Comparison of ENCODE assay signal across 16 cellular contexts in genomic region chr1:29283804-29284195, GRCh38. TPM values are rescaled to one million over a fixed set of nuclear protein-coding genes. Genes with fewer than 3 reads are reported as not detected.
DNase-seq lines count a peak whose midpoint lies in the region; ATAC-seq and TF ChIP-seq lines count a peak whose summit lies in the region.
"Had no signal": no experiment of that assay in that cellular context is flagged by ENCODE, and none has a peak within 500 bp of the region (broad histone marks: within the 10 kb centered on the region; RNA-seq: fewer than 3 reads in every experiment).

No MANE protein-coding gene starts in this region.

- H3K9me3 ChIP-seq in HUES64 (ENCODE audit: insufficient read depth, low read depth, low read length), result no peaks in the 10 kb centered on the region
- H3K9me3 ChIP-seq: left ventricle myocardium inferior, SJCRH30, tibial nerve had no signal

- no peak for TF ChIP-seq CTCF in CD14-positive monocyte (IDR thresholded peaks at IDR 0.05)

- no peaks in the 10 kb centered on the region for H3K36me3 ChIP-seq in HUES64 (ENCODE audit: insufficient read depth, low read length)
- H3K36me3 ChIP-seq: left ventricle myocardium inferior, SJCRH30 had no signal

- peaks cover 0 to 4% (median 2%) of the 10 kb centered on the region in 3 donors for H3K27me3 Mint-ChIP-seq in CD14-positive monocyte (ENCODE audit: low read depth in 3 of 3)
- peaks cover 22% of the 10 kb centered on the region for H3K27me3 Mint-ChIP-seq in central memory CD8-positive, alpha-beta T cell
- H3K27me3 Mint-ChIP-seq in naive thymus-derived CD8-positive, alpha-beta T cell, result peaks cover 0 to 11% (median 3%) of the 10 kb centered on the region in 5 donors
- H3K27me3 Mint-ChIP-seq: activated CD4-positive, alpha-beta memory T cell treated with anti-CD3 and anti-CD28 coated beads for 36 hours had no signal

- DNase-seq in CD14-positive monocyte (ENCODE audit: low spot score) (no peak), NCI-H2196 treated with DMSO at 0.1 percent for 48 hours (lab: John Stamatoyannopoulos, UW; ENCODE audit: unreplicated experiment) (no peak), NCI-H1694 treated with DMSO at 0.1 percent for 48 hours (lab: John Stamatoyannopoulos, UW) (no peak)
- no peak for DNase-seq in central memory CD8-positive, alpha-beta T cell (ENCODE audit: low spot score in 2 of 2)
- peak in 1 of 10 donors; percentile 16 for DNase-seq in naive thymus-derived CD8-positive, alpha-beta T cell
- DNase-seq in stimulated activated naive CD4-positive, alpha-beta T cell (lab: John Stamatoyannopoulos, UW), result no peak
- DNase-seq: AML-193, left ventricle myocardium inferior, NCI-H1105 treated with DMSO at 0.1 percent for 48 hours, NCI-H2171 treated with DMSO at 0.1 percent for 48 hours had no signal

- H3K27me3 ChIP-seq in HUES64 (ENCODE audit: insufficient read depth, low read length), result no peaks in the 10 kb centered on the region
- H3K27me3 ChIP-seq: SJCRH30, tibial nerve had no signal

- WGBS in HUES64, result 63% methylated on average over 10 of the region's 10 CpGs

- H3K9me3 Mint-ChIP-seq in CD14-positive monocyte, result peaks cover 0 to 2% (median 0%) of the 10 kb centered on the region in 7 donors
- H3K9me3 Mint-ChIP-seq in central memory CD8-positive, alpha-beta T cell, result no peaks in the 10 kb centered on the region
- H3K9me3 Mint-ChIP-seq in naive thymus-derived CD8-positive, alpha-beta T cell, result no peaks in the 10 kb centered on the region
- H3K9me3 Mint-ChIP-seq: activated CD4-positive, alpha-beta memory T cell treated with anti-CD3 and anti-CD28 coated beads for 36 hours; neural crest cell had no signal

- no peak for ATAC-seq in central memory CD8-positive, alpha-beta T cell (replicated peaks; ENCODE audit: extremely low read depth, poor library complexity, severe bottlenecking)
- no peak for ATAC-seq in naive thymus-derived CD8-positive, alpha-beta T cell
- no peak for ATAC-seq in GM19452 (IDR thresholded peaks at IDR 0.05; ENCODE audit: unreplicated experiment)

- peaks cover 15% of the 10 kb centered on the region for H3K4me1 ChIP-seq in HUES64 (ENCODE audit: insufficient read depth, low read length)
- H3K4me1 ChIP-seq: left ventricle myocardium inferior, SJCRH30 had no signal

- POLR2A ChIA-PET in naive thymus-derived CD8-positive, alpha-beta T cell (lab: Charles Lee), result no interaction called here

- peak overlapping the region; percentile 50 for H3K4me3 ChIP-seq in HUES64 (ENCODE audit: low read length)
- H3K4me3 ChIP-seq: left ventricle myocardium inferior, SJCRH30 had no signal

- H3K36me3 Mint-ChIP-seq in CD14-positive monocyte, result no peaks in the 10 kb centered on the region
- H3K36me3 Mint-ChIP-seq in central memory CD8-positive, alpha-beta T cell (ENCODE audit: insufficient read depth), result peaks cover 1% of the 10 kb centered on the region
- H3K36me3 Mint-ChIP-seq in naive thymus-derived CD8-positive, alpha-beta T cell, result no peaks in the 10 kb centered on the region
- H3K36me3 Mint-ChIP-seq: activated CD4-positive, alpha-beta memory T cell treated with anti-CD3 and anti-CD28 coated beads for 36 hours had no signal

- peak overlapping the region; percentile 27; the same call in 1 of the 2 replicates for H3K9ac ChIP-seq in HUES64 (ENCODE audit: low read depth, low read length)

- intact Hi-C loops in CD14-positive monocyte (cut with micrococcal nuclease), result no loop called here

- H3K4me1 Mint-ChIP-seq in CD14-positive monocyte, result peaks cover 9% of the 10 kb centered on the region
- peaks cover 8% of the 10 kb centered on the region for H3K4me1 Mint-ChIP-seq in central memory CD8-positive, alpha-beta T cell
- H3K4me1 Mint-ChIP-seq in naive thymus-derived CD8-positive, alpha-beta T cell, result peaks cover 4 to 8% (median 5%) of the 10 kb centered on the region in 4 donors

- H3K27ac Mint-ChIP-seq in CD14-positive monocyte, result no peak overlapping the region
- no peak overlapping the region for H3K27ac Mint-ChIP-seq in central memory CD8-positive, alpha-beta T cell (ENCODE audit: low read depth)
- no peak overlapping the region for H3K27ac Mint-ChIP-seq in naive thymus-derived CD8-positive, alpha-beta T cell
- H3K27ac Mint-ChIP-seq: activated CD4-positive, alpha-beta memory T cell treated with anti-CD3 and anti-CD28 coated beads for 36 hours had no signal

- H3K4me3 Mint-ChIP-seq in CD14-positive monocyte, result peak overlapping the region; percentile 75 to 88
- H3K4me3 Mint-ChIP-seq in central memory CD8-positive, alpha-beta T cell, result peak overlapping the region; percentile 57
- peak overlapping the region in 7 of 10 donors; percentile 6 to 68 (median 53) for H3K4me3 Mint-ChIP-seq in naive thymus-derived CD8-positive, alpha-beta T cell
- H3K4me3 Mint-ChIP-seq: activated CD4-positive, alpha-beta memory T cell treated with anti-CD3 and anti-CD28 coated beads for 36 hours had no signal

- peak overlapping the region; percentile 66; the same call in 1 of the 2 replicates for H3K27ac ChIP-seq in HUES64 (ENCODE audit: low read depth, low read length)
- H3K27ac ChIP-seq: left ventricle myocardium inferior, SJCRH30 had no signal

RNA-seq across cellular contexts. Expression of gene PTPRU, which starts 47.5 kb away (rescaled TPM):
- under 1 TPM in 1 of 2 donors, not detected in 1; 0.42 TPM for polyA plus RNA-seq in CD14-positive monocyte
- 15.8 TPM for polyA plus RNA-seq in HUES64 (2013, experiment 1 of 2)
- polyA plus RNA-seq in HUES64 (2013, experiment 2 of 2), result 22.9 TPM
- total RNA-seq in naive thymus-derived CD8-positive, alpha-beta T cell, result not detected
- under 1 TPM in 1 of 3 donors, not detected in 2; 0.54 TPM for polyA plus RNA-seq in naive thymus-derived CD8-positive, alpha-beta T cell

RNA-seq across cellular contexts. Expression of gene MECR, which starts 53.1 kb away (rescaled TPM):
- 1 to 10 TPM; 6.3 to 7.5 TPM for polyA plus RNA-seq in CD14-positive monocyte
- 24.9 TPM for polyA plus RNA-seq in HUES64 (2013, experiment 1 of 2)
- 26.4 TPM for polyA plus RNA-seq in HUES64 (2013, experiment 2 of 2)
- 10 to 100 TPM; 23.3 to 25.8 TPM for total RNA-seq in naive thymus-derived CD8-positive, alpha-beta T cell
- 10 to 100 TPM; 17.9 to 24.1 (median 20.4) TPM for polyA plus RNA-seq in naive thymus-derived CD8-positive, alpha-beta T cell
